31 cellular contexts compared by ENCODE assay signal in genomic region chr1:11321656-11322491, GRCh38. TPM values are rescaled to one million over a fixed set of nuclear protein-coding genes. Genes with fewer than 3 reads are reported as not detected.
DNase-seq lines count a peak whose midpoint lies in the region; ATAC-seq and TF ChIP-seq lines count a peak whose summit lies in the region.
"Had no signal": no experiment of that assay in that cellular context is flagged by ENCODE, and none has a peak within 500 bp of the region (broad histone marks: within the 10 kb centered on the region; RNA-seq: fewer than 3 reads in every experiment).

No MANE protein-coding gene starts in this region.

- H3K4me1 ChIP-seq in Panc1 (ENCODE audit: control insufficient read depth, insufficient read depth, low read length): no peaks in the 10 kb centered on the region
- H3K4me1 ChIP-seq in colonic mucosa: no peaks in the 10 kb centered on the region
- H3K4me1 ChIP-seq: heart right ventricle, left lung, parathyroid adenoma, right atrium auricular region, vagina had no signal

- H3K27me3 ChIP-seq in Panc1 (ENCODE audit: control insufficient read depth, insufficient read depth, low read length): no peaks in the 10 kb centered on the region
- H3K27me3 ChIP-seq in colonic mucosa: no peaks in the 10 kb centered on the region
- H3K27me3 ChIP-seq: BLaER1 treated with 17β-estradiol and CSF1 and Interleukin-3, amounts not matched to agents 10 nM and 100 nM; right atrium auricular region; vagina had no signal

- H3K4me3 ChIP-seq in Panc1 (ENCODE audit: low read depth in 2 of 2, low read length in 2 of 2): no peak overlapping the region
- no peak overlapping the region for H3K4me3 ChIP-seq in colonic mucosa
- H3K4me3 ChIP-seq: BLaER1 treated with 17β-estradiol and CSF1 and Interleukin-3, amounts not matched to agents 10 nM and 100 nM; heart right ventricle; left lung; right atrium auricular region; suprapubic skin; vagina had no signal

- no peak overlapping the region for H3K9ac ChIP-seq in colonic mucosa (ENCODE audit: low read depth in 2 of 2, low read length in 2 of 2)
- H3K9ac ChIP-seq: BLaER1 treated with 17β-estradiol and CSF1 and Interleukin-3, amounts not matched to agents 10 nM and 100 nM; parathyroid adenoma had no signal

- H3K36me3 ChIP-seq in Panc1 (ENCODE audit: control insufficient read depth, insufficient read depth, low read length) (no peaks in the 10 kb centered on the region), colonic mucosa (no peaks in the 10 kb centered on the region)
- H3K36me3 ChIP-seq: BLaER1 treated with 17β-estradiol and CSF1 and Interleukin-3, amounts not matched to agents 10 nM and 100 nM; heart right ventricle; left lung; right atrium auricular region; suprapubic skin; vagina; WERI-Rb-1 had no signal

- BruUV-seq in Panc1 (replicated peaks; lab: Mats Ljungman, UMichigan): no TSS peak

- POLR2A ChIA-PET in Panc1 (lab: Charles Lee): no interaction called here

- ATAC-seq in Panc1 (peak; percentile 58), Right ventricle myocardium inferior (no peak), HG03342 (IDR thresholded peaks at IDR 0.05; ENCODE audit: unreplicated experiment) (no peak)
- ATAC-seq: activated CD8-positive, alpha-beta memory T cell treated with anti-CD3 and anti-CD28 coated beads, Interleukin-2, amount 10 ng/mL, durations not matched to agents 7 days and 5 days; heart right ventricle; HepG2; left lung; stimulated activated naive B cell treated with anti-CD40 and anti-IgM and Interleukin-4, amounts not matched to agents 10 μg/mL and 1 μg/mL and 100 μg/mL, for 72 hours had no signal

- H3K4me1 Mint-ChIP-seq in immature natural killer cell: peaks cover 19 to 25% of the 10 kb centered on the region in 2 donors
- H3K4me1 Mint-ChIP-seq in activated naive CD8-positive, alpha-beta T cell treated with anti-CD3 and anti-CD28 coated beads for 36 hours: peaks cover 4% of the 10 kb centered on the region
- H3K4me1 Mint-ChIP-seq: activated CD8-positive, alpha-beta memory T cell treated with anti-CD3 and anti-CD28 coated beads, Interleukin-2, amount 10 ng/mL, durations not matched to agents 7 days and 5 days had no signal

- H3K27ac ChIP-seq in Panc1 (ENCODE audit: low read length): no peak overlapping the region
- H3K27ac ChIP-seq in colonic mucosa: no peak overlapping the region
- H3K27ac ChIP-seq: BLaER1 treated with 17β-estradiol and CSF1 and Interleukin-3, amounts not matched to agents 10 nM and 100 nM; heart right ventricle; left lung; parathyroid adenoma; right atrium auricular region; suprapubic skin; vagina; WERI-Rb-1 had no signal

- H3K27me3 Mint-ChIP-seq in immature natural killer cell (ENCODE audit: low read depth in 3 of 3): peaks cover 0 to 7% (median 4%) of the 10 kb centered on the region in 3 donors
- H3K27me3 Mint-ChIP-seq in activated naive CD8-positive, alpha-beta T cell treated with anti-CD3 and anti-CD28 coated beads for 36 hours: peaks cover 4% of the 10 kb centered on the region
- H3K27me3 Mint-ChIP-seq: activated CD4-positive, alpha-beta T cell treated with anti-CD3 and anti-CD28 coated beads, Interleukin-2, amount 10 ng/mL, durations not matched to agents 7 days and 5 days; activated CD8-positive, alpha-beta memory T cell treated with anti-CD3 and anti-CD28 coated beads, Interleukin-2, amount 10 ng/mL, durations not matched to agents 7 days and 5 days had no signal

- no peaks in the 10 kb centered on the region for H3K9me3 ChIP-seq in Panc1 (ENCODE audit: control insufficient read depth, insufficient read depth, low read depth, low read length)
- H3K9me3 ChIP-seq in colonic mucosa: no peaks in the 10 kb centered on the region
- H3K9me3 ChIP-seq: BLaER1 treated with 17β-estradiol and CSF1 and Interleukin-3, amounts not matched to agents 10 nM and 100 nM; heart right ventricle; left lung; right atrium auricular region; suprapubic skin; vagina had no signal

- TF ChIP-seq CTCF in Panc1 (IDR thresholded peaks at IDR 0.05) (no peak), colonic mucosa (IDR thresholded peaks at IDR 0.05) (no peak)

- no peaks in the 10 kb centered on the region for H3K36me3 Mint-ChIP-seq in immature natural killer cell
- no peaks in the 10 kb centered on the region for H3K36me3 Mint-ChIP-seq in activated naive CD8-positive, alpha-beta T cell treated with anti-CD3 and anti-CD28 coated beads for 36 hours
- H3K36me3 Mint-ChIP-seq: activated CD8-positive, alpha-beta memory T cell treated with anti-CD3 and anti-CD28 coated beads, Interleukin-2, amount 10 ng/mL, durations not matched to agents 7 days and 5 days; stimulated activated naive B cell treated with anti-CD40 and anti-IgM and Interleukin-4, amounts not matched to agents 10 μg/mL and 1 μg/mL and 100 μg/mL, for 72 hours had no signal

- DNase-seq in COR-L47 (lab: John Stamatoyannopoulos, UW) (peak; percentile 93), NCI-H1092 treated with DMSO at 0.1 percent for 48 hours (lab: John Stamatoyannopoulos, UW) (peak; percentile 61), Panc1 (ENCODE audit: low read depth, low spot score) (no peak), immature natural killer cell (no peak), Right ventricle myocardium inferior (ENCODE audit: missing footprints) (no peak), colonic mucosa (no peak)
- no peak for DNase-seq in activated naive CD8-positive, alpha-beta T cell treated with anti-CD3 and anti-CD28 coated beads for 36 hours
- DNase-seq: activated CD4-positive, alpha-beta T cell treated with anti-CD3 and anti-CD28 coated beads, Interleukin-2, amount 10 ng/mL, durations not matched to agents 7 days and 5 days; activated CD8-positive, alpha-beta memory T cell treated with anti-CD3 and anti-CD28 coated beads, Interleukin-2, amount 10 ng/mL, durations not matched to agents 7 days and 5 days; activated naive CD4-positive, alpha-beta T cell treated with anti-CD3 and anti-CD28 coated beads, Interleukin-2, amount 50 U/mL, for 16 hours; caudate nucleus; dermis blood vessel endothelial cell; HCEC 1CT; heart right ventricle; left lung; midbrain; NCI-H1048; NCI-H2171; NCI-H524; nephron progenitor cell; stimulated activated CD4-positive, alpha-beta T cell treated with anti-CD3 and anti-CD28 coated beads, Interleukin-12 subunit alpha, Interleukin-12 subunit beta, amount 100 ng/mL, for 4 hours; stimulated activated CD4-positive, alpha-beta T cell treated with anti-CD3 and anti-CD28 coated beads, Interleukin-4, amount 100 ng/mL, for 24 hours; stimulated activated naive B cell treated with anti-CD40 and anti-IgM and Interleukin-4, amounts not matched to agents 10 μg/mL and 1 μg/mL and 100 μg/mL, for 72 hours; WERI-Rb-1 had no signal

- intact Hi-C loops in Panc1 (cut with micrococcal nuclease; ENCODE audit: unreplicated experiment): no loop called here
- intact Hi-C loops in Right ventricle myocardium inferior (cut with DNase I): no loop called here
- intact Hi-C loops in colonic mucosa (cut with DNase I): no loop called here

- CTCF ChIA-PET in Panc1 (lab: Charles Lee): interaction anchor here (0.6 to 0.9 kb wide), 4 partner anchors 13 to 102 kb away, joined by 3 to 5 read pairs (median 4); no protein-coding TSS in a partner anchor

- H3K9me3 Mint-ChIP-seq in immature natural killer cell: peaks cover 0 to 5% (median 0%) of the 10 kb centered on the region in 6 donors
- H3K9me3 Mint-ChIP-seq in activated naive CD8-positive, alpha-beta T cell treated with anti-CD3 and anti-CD28 coated beads for 36 hours: no peaks in the 10 kb centered on the region
- H3K9me3 Mint-ChIP-seq: activated CD4-positive, alpha-beta T cell treated with anti-CD3 and anti-CD28 coated beads, Interleukin-2, amount 10 ng/mL, durations not matched to agents 7 days and 5 days; nephron progenitor cell; stimulated activated naive B cell treated with anti-CD40 and anti-IgM and Interleukin-4, amounts not matched to agents 10 μg/mL and 1 μg/mL and 100 μg/mL, for 72 hours had no signal

- H3K27ac Mint-ChIP-seq in immature natural killer cell: peak overlapping the region; percentile 48 to 88 (median 81)
- H3K27ac Mint-ChIP-seq in activated naive CD8-positive, alpha-beta T cell treated with anti-CD3 and anti-CD28 coated beads for 36 hours: no peak overlapping the region
- H3K27ac Mint-ChIP-seq: activated CD8-positive, alpha-beta memory T cell treated with anti-CD3 and anti-CD28 coated beads, Interleukin-2, amount 10 ng/mL, durations not matched to agents 7 days and 5 days; nephron progenitor cell; stimulated activated naive B cell treated with anti-CD40 and anti-IgM and Interleukin-4, amounts not matched to agents 10 μg/mL and 1 μg/mL and 100 μg/mL, for 72 hours had no signal

- in situ Hi-C loops in Panc1 (cut with HindIII; ENCODE audit: low pct_unique_long_range_greater_than_20kb, low sequenced_read_pairs): no loop called here

- H3K4me3 Mint-ChIP-seq in immature natural killer cell: peak overlapping the region; percentile 52 to 81 (median 64)
- H3K4me3 Mint-ChIP-seq in activated naive CD8-positive, alpha-beta T cell treated with anti-CD3 and anti-CD28 coated beads for 36 hours: no peak overlapping the region
- H3K4me3 Mint-ChIP-seq: activated CD4-positive, alpha-beta T cell treated with anti-CD3 and anti-CD28 coated beads, Interleukin-2, amount 10 ng/mL, durations not matched to agents 7 days and 5 days; activated CD8-positive, alpha-beta memory T cell treated with anti-CD3 and anti-CD28 coated beads, Interleukin-2, amount 10 ng/mL, durations not matched to agents 7 days and 5 days; nephron progenitor cell; stimulated activated naive B cell treated with anti-CD40 and anti-IgM and Interleukin-4, amounts not matched to agents 10 μg/mL and 1 μg/mL and 100 μg/mL, for 72 hours had no signal

RNA-seq across cellular contexts. Expression of gene UBIAD1, which starts 48.9 kb away (rescaled TPM):
- total RNA-seq in Panc1 (2021; ENCODE audit: unreplicated experiment) (24.7 TPM), Right ventricle myocardium inferior (11.2 TPM), colonic mucosa (10 to 100 TPM in 1 of 2 donors, 1 to 10 TPM in 1; 7.9 to 14.4 TPM)
- polyA plus RNA-seq in Panc1 (2012; ENCODE audit: insufficient read length): 14.8 TPM
- 10 to 100 TPM; 17.9 to 29.6 (median 28.5) TPM for polyA plus RNA-seq in immature natural killer cell
- total RNA-seq in activated naive CD8-positive, alpha-beta T cell treated with anti-CD3 and anti-CD28 coated beads for 36 hours: 10 to 100 TPM; 39.1 to 41.4 TPM

RNA-seq across cellular contexts. Expression of gene MTOR, which starts 59.5 kb away (rescaled TPM):
- total RNA-seq in Panc1 (2021; ENCODE audit: unreplicated experiment) (71.2 TPM), Right ventricle myocardium inferior (28.4 TPM), colonic mucosa (10 to 100 TPM; 29.9 to 50.2 TPM)
- 52.7 TPM for polyA plus RNA-seq in Panc1 (2012; ENCODE audit: insufficient read length)
- polyA plus RNA-seq in immature natural killer cell: 10 to 100 TPM in 1 of 3 donors, 1 to 10 TPM in 2; 1.7 to 10.1 (median 3.8) TPM
- total RNA-seq in activated naive CD8-positive, alpha-beta T cell treated with anti-CD3 and anti-CD28 coated beads for 36 hours: 10 to 100 TPM; 43.0 to 45.2 TPM

Comparison
In these comparisons a context has a peak if more than half of its experiments do, and no peak if none do; other contexts are left out.
1. DNase-seq: peak in COR-L47 (single experiment) and NCI-H1092 treated with DMSO at 0.1 percent for 48 hours (single experiment); none in Panc1 (single experiment), immature natural killer cell (0 of 3), activated naive CD8-positive, alpha-beta T cell treated with anti-CD3 and anti-CD28 coated beads for 36 hours (single experiment), Right ventricle myocardium inferior (single experiment) and colonic mucosa (single experiment).